In the genomic region with DNA sequence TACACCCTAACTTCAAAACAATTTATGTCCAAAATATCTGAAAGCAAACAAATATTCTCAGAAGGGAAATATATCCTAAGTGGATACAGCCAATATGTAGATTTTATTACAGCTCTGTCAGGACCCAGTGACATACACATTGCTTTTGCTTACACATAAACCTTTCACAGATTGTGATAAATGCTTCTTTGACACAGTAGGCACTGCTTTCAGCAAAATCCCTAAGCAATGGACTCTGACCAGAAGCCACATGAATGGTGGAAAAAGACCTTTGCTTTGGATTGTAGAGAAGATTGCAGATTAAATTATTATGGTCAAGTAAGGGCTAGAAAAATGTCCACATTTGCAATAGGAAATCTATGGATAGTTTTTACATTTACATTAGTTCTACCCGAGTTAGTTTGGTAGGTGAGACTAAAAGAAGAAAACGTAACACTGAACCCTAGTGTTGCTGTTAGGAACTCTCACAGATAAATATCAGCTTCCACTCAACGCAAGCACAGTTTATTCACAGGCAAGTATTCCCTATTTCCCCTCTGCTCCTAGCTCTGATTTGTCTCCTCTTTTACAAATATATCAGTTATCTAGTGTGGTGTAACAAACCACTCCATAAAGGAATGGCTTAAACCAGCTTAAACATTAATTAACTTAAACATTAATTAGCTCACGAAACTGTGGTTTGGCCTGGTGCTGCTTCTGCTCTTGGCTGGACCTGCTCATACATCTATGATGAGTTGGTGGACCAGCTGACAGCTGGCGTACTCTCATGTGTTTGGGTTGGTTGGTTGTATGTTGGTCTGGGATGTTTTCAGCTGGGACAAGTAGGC, we compare ENCODE assay signal across 13 cellular contexts. TPM values are rescaled to one million over a fixed set of nuclear protein-coding genes. Genes with fewer than 3 reads are reported as not detected.
DNase-seq lines count a peak whose midpoint lies in the region; ATAC-seq and TF ChIP-seq lines count a peak whose summit lies in the region.
"Had no signal": no experiment of that assay in that cellular context is flagged by ENCODE, and none has a peak within 500 bp of the region (broad histone marks: within the 10 kb centered on the region; RNA-seq: fewer than 3 reads in every experiment).

No MANE protein-coding gene starts in this region.

- H3F3A ChIP-seq in GM23338 (replicated peaks; ENCODE audit: low read depth): no peaks in the 10 kb centered on the region

- no peaks in the 10 kb centered on the region for H3K9me3 Mint-ChIP-seq in GM23338

- no peak overlapping the region for H3K4me2 ChIP-seq in GM23338

- H3K4me3 Mint-ChIP-seq in GM23338: no peak overlapping the region
- H3K4me3 Mint-ChIP-seq: naive B cell had no signal

- no peak overlapping the region for H3K4me3 ChIP-seq in GM23338
- H3K4me3 ChIP-seq: SJCRH30, transverse colon had no signal

- intact Hi-C loops in left ventricle myocardium superior (cut with micrococcal nuclease): no loop called here

- TF ChIP-seq CTCF in GM12872 (IDR thresholded peaks at IDR 0.05; ENCODE audit: insufficient read depth, low read depth, low read length) (0 out of 3 replicates have a peak, but pooled peaks have one; percentile 19), GM23338 (conservative IDR thresholded peaks at IDR 0.05; ENCODE audit: low read depth in 2 of 2) (peak; percentile 44 to 61; a peak in 3 of 4 replicates)

- H3K4me1 ChIP-seq in GM23338 (ENCODE audit: insufficient read depth): no peaks in the 10 kb centered on the region
- H3K4me1 ChIP-seq: SJCRH30, transverse colon had no signal

- peaks cover 3% of the 10 kb centered on the region for H3K27me3 Mint-ChIP-seq in GM23338 (ENCODE audit: insufficient read depth, low read depth, poor library complexity)

- H3K79me2 ChIP-seq in GM23338 (replicated peaks; ENCODE audit: insufficient read depth): no peaks in the 10 kb centered on the region

- no peak overlapping the region for H2AFZ ChIP-seq in GM23338

- H3K36me3 ChIP-seq in GM23338 (ENCODE audit: insufficient read depth): no peaks in the 10 kb centered on the region
- H3K36me3 ChIP-seq: SJCRH30, transverse colon had no signal

- no peaks in the 10 kb centered on the region; the same call in 1 of the 2 replicates for H3K9me2 ChIP-seq in GM23338 (ENCODE audit: insufficient read depth)

- ATAC-seq in GM23338 (peak; percentile 59), HG03521 (IDR thresholded peaks at IDR 0.05; ENCODE audit: unreplicated experiment) (peak; percentile 56), HG03025 (IDR thresholded peaks at IDR 0.05; ENCODE audit: low FRiP score, unreplicated experiment) (no peak), left ventricle myocardium superior (no peak)

- DNase-seq in GM23338 (ENCODE audit: low spot score): peak; percentile 21
- DNase-seq in globus pallidus (ENCODE audit: low spot score): peak; percentile 9
- no peak for DNase-seq in AG20443 (ENCODE audit: low spot score)
- DNase-seq in NCI-H1092 treated with DMSO at 0.1 percent for 48 hours (lab: John Stamatoyannopoulos, UW): no peak
- no peak for DNase-seq in left ventricle myocardium superior
- DNase-seq: activated CD4-positive, alpha-beta T cell treated with anti-CD3 and anti-CD28 coated beads for 4 hours; activated gamma-delta T cell treated with Interleukin-2 at 50 U/mL for 16 hours; naive B cell; SJCRH30; transverse colon had no signal

- H3K27ac ChIP-seq in GM23338 (ENCODE audit: low read depth): no peak overlapping the region
- H3K27ac ChIP-seq: SJCRH30, transverse colon had no signal

- H3K27ac Mint-ChIP-seq in GM23338: no peak overlapping the region; the same call in 1 of the 2 replicates
- H3K27ac Mint-ChIP-seq: naive B cell had no signal

- no peaks in the 10 kb centered on the region for H3K27me3 ChIP-seq in GM23338 (ENCODE audit: insufficient read depth)
- H3K27me3 ChIP-seq: SJCRH30, transverse colon had no signal

- H3K4me1 Mint-ChIP-seq in GM23338: 0 out of 3 replicates have a peak, but pooled peaks cover 2% of the 10 kb centered on the region
- H3K4me1 Mint-ChIP-seq: naive B cell had no signal

- no peaks in the 10 kb centered on the region for H4K20me1 ChIP-seq in GM23338 (replicated peaks; ENCODE audit: insufficient read depth)

- no peaks in the 10 kb centered on the region for H3K36me3 Mint-ChIP-seq in GM23338 (ENCODE audit: low read depth)
- H3K36me3 Mint-ChIP-seq: naive B cell had no signal

TF ChIP-seq in GM23338, 12 proteins besides CTCF, POLR2A, EP300 and RAD21:
- no peak for TF ChIP-seq CREB1 (CRISPR knock-in tag; IDR thresholded peaks at IDR 0.05; ENCODE audit: low read depth)
- TF ChIP-seq EZH2phosphoT487 (IDR thresholded peaks at IDR 0.05; ENCODE audit: unreplicated experiment): no peak
- no peak for TF ChIP-seq ZNF331 (CRISPR knock-in tag; IDR thresholded peaks at IDR 0.05; ENCODE audit: low read depth)
- no peak for TF ChIP-seq POLR2AphosphoS5 (IDR thresholded peaks at IDR 0.05; ENCODE audit: low read depth)
- TF ChIP-seq, protein P1, sequence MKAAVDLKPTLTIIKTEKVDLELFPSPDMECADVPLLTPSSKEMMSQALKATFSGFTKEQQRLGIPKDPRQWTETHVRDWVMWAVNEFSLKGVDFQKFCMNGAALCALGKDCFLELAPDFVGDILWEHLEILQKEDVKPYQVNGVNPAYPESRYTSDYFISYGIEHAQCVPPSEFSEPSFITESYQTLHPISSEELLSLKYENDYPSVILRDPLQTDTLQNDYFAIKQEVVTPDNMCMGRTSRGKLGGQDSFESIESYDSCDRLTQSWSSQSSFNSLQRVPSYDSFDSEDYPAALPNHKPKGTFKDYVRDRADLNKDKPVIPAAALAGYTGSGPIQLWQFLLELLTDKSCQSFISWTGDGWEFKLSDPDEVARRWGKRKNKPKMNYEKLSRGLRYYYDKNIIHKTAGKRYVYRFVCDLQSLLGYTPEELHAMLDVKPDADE (IDR thresholded peaks at IDR 0.05): no peak
- TF ChIP-seq EZH2 (IDR thresholded peaks at IDR 0.05; ENCODE audit: low read depth, unreplicated experiment): no peak
- TF ChIP-seq ZNF114 (CRISPR knock-in tag; IDR thresholded peaks at IDR 0.05): no peak
- TF ChIP-seq NANOG (IDR thresholded peaks at IDR 0.05; ENCODE audit: borderline replicate concordance): no peak
- TF ChIP-seq STAT1 (IDR thresholded peaks at IDR 0.05; ENCODE audit: unreplicated experiment): no peak
- TF ChIP-seq, protein P2, sequence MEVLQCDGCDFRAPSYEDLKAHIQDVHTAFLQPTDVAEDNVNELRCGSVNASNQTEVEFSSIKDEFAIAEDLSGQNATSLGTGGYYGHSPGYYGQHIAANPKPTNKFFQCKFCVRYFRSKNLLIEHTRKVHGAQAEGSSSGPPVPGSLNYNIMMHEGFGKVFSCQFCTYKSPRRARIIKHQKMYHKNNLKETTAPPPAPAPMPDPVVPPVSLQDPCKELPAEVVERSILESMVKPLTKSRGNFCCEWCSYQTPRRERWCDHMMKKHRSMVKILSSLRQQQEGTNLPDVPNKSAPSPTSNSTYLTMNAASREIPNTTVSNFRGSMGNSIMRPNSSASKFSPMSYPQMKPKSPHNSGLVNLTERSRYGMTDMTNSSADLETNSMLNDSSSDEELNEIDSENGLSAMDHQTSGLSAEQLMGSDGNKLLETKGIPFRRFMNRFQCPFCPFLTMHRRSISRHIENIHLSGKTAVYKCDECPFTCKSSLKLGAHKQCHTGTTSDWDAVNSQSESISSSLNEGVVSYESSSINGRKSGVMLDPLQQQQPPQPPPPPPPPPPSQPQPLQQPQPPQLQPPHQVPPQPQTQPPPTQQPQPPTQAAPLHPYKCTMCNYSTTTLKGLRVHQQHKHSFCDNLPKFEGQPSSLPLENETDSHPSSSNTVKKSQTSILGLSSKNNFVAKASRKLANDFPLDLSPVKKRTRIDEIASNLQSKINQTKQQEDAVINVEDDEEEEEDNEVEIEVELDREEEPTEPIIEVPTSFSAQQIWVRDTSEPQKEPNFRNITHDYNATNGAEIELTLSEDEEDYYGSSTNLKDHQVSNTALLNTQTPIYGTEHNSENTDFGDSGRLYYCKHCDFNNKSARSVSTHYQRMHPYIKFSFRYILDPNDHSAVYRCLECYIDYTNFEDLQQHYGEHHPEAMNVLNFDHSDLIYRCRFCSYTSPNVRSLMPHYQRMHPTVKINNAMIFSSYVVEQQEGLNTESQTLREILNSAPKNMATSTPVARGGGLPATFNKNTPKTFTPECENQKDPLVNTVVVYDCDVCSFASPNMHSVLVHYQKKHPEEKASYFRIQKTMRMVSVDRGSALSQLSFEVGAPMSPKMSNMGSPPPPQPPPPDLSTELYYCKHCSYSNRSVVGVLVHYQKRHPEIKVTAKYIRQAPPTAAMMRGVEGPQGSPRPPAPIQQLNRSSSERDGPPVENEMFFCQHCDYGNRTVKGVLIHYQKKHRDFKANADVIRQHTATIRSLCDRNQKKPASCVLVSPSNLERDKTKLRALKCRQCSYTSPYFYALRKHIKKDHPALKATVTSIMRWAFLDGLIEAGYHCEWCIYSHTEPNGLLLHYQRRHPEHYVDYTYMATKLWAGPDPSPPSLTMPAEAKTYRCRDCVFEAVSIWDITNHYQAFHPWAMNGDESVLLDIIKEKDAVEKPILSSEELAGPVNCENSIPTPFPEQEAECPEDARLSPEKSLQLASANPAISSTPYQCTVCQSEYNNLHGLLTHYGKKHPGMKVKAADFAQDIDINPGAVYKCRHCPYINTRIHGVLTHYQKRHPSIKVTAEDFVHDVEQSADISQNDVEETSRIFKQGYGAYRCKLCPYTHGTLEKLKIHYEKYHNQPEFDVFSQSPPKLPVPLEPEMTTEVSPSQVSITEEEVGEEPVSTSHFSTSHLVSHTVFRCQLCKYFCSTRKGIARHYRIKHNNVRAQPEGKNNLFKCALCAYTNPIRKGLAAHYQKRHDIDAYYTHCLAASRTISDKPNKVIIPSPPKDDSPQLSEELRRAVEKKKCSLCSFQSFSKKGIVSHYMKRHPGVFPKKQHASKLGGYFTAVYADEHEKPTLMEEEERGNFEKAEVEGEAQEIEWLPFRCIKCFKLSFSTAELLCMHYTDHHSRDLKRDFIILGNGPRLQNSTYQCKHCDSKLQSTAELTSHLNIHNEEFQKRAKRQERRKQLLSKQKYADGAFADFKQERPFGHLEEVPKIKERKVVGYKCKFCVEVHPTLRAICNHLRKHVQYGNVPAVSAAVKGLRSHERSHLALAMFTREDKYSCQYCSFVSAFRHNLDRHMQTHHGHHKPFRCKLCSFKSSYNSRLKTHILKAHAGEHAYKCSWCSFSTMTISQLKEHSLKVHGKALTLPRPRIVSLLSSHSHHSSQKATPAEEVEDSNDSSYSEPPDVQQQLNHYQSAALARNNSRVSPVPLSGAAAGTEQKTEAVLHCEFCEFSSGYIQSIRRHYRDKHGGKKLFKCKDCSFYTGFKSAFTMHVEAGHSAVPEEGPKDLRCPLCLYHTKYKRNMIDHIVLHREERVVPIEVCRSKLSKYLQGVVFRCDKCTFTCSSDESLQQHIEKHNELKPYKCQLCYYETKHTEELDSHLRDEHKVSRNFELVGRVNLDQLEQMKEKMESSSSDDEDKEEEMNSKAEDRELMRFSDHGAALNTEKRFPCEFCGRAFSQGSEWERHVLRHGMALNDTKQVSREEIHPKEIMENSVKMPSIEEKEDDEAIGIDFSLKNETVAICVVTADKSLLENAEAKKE (CRISPR knock-in tag; IDR thresholded peaks at IDR 0.05): no peak

RNA-seq across cellular contexts. Expression of a gene that starts 23.6 kb away (rescaled TPM):
- total RNA-seq in GM23338 (2014; rRNA removed; shearing (Covaris generic)): 38.6 and 43.7 TPM in 2 replicates
- polyA plus RNA-seq in GM23338 (2016; fragmentation: Nextera tagmentation; extraction: Ambion mirVana): 44.2 and 46.2 TPM in 2 replicates
- 6.0 TPM for total RNA-seq in left ventricle myocardium superior

Comparison
In these comparisons a context has a peak if more than half of its experiments do, and no peak if none do; other contexts are left out.
1. ATAC-seq: peak in GM23338 (single experiment) and HG03521 (single experiment); none in HG03025 (single experiment) and left ventricle myocardium superior (single experiment).
2. DNase-seq: peak in GM23338 (single experiment) and globus pallidus (single experiment); none in AG20443 (single experiment), NCI-H1092 treated with DMSO at 0.1 percent for 48 hours (single experiment) and left ventricle myocardium superior (single experiment).